ENCODE assay signal across 1 cellular context in genomic region chr22:46085831-46086576, GRCh38.
TF ChIP-seq lines count a peak whose summit lies in the region.

No MANE protein-coding gene starts in this region.

TF ChIP-seq in K562, 482 proteins besides CTCF, POLR2A, EP300 and RAD21 (continued from another document and continues in another):
- TF ChIP-seq SAFB (IDR thresholded peaks at IDR 0.05; ENCODE audit: borderline replicate concordance, low read depth, low read length) (peak; percentile 71; the same call in 1 of the 2 replicates), SUPT5H (IDR thresholded peaks at IDR 0.05) (peak; percentile 32; the same call in 1 of the 2 replicates), TCF7 (IDR thresholded peaks at IDR 0.05; ENCODE audit: borderline replicate concordance) (peak; percentile 91), TAF9B (IDR thresholded peaks at IDR 0.05; ENCODE audit: partially characterized antibody) (peak; percentile 52), OTX1 (CRISPR knock-in tag; IDR thresholded peaks at IDR 0.05) (no peak), NRF1 (conservative IDR thresholded peaks at IDR 0.05 in 1 of 2, IDR thresholded peaks at IDR 0.05 in 1 of 2) (peak; percentile 27 to 39; a peak in 2 of 4 replicates), RBBP5 (IDR thresholded peaks at IDR 0.05; ENCODE audit: borderline replicate concordance, insufficient read depth, low read length, poor library complexity, severe bottlenecking) (peak; percentile 53), NCOR1 (IDR thresholded peaks at IDR 0.05) (peak; percentile 27; the same call in 1 of the 2 replicates), HOXB6 (CRISPR knock-in tag; IDR thresholded peaks at IDR 0.05; ENCODE audit: borderline replicate concordance) (no peak), CXXC5 (CRISPR knock-in tag; IDR thresholded peaks at IDR 0.05) (peak; percentile 57), GTF2B (IDR thresholded peaks at IDR 0.05; ENCODE audit: extremely low read depth, insufficient read length) (peak; percentile 14), PHB2 (IDR thresholded peaks at IDR 0.05; ENCODE audit: low read depth) (no peak), MCM2 (IDR thresholded peaks at IDR 0.05; ENCODE audit: low read depth) (no peak), L3MBTL2 (IDR thresholded peaks at IDR 0.05) (peak; percentile 68; the same call in 1 of the 2 replicates), SFPQ (IDR thresholded peaks at IDR 0.05; ENCODE audit: low read depth, low read length) (no peak), MGA (IDR thresholded peaks at IDR 0.05) (peak; percentile 59), NFATC3 (IDR thresholded peaks at IDR 0.05) (no peak), AFF4 (CRISPR knock-in tag; IDR thresholded peaks at IDR 0.05) (0 out of 2 replicates have a peak, but pooled peaks have one; percentile 40), ZNF324 (CRISPR knock-in tag; IDR thresholded peaks at IDR 0.05) (no peak), ETV5 (CRISPR knock-in tag; IDR thresholded peaks at IDR 0.05; ENCODE audit: low read depth) (peak; percentile 96), ELF2 (CRISPR knock-in tag; IDR thresholded peaks at IDR 0.05) (no peak), CTBP1 (IDR thresholded peaks at IDR 0.05; ENCODE audit: borderline replicate concordance) (peak; percentile 19; the same call in 1 of the 2 replicates), TEAD2 (tag; IDR thresholded peaks at IDR 0.05) (peak; percentile 70), TAF1 (IDR thresholded peaks at IDR 0.05; ENCODE audit: control insufficient read depth, extremely low read depth, insufficient read depth, low read length, severe bottlenecking) (peak; percentile 45), ZNF512 (tag; IDR thresholded peaks at IDR 0.05) (no peak), YY1 (IDR thresholded peaks at IDR 0.05; ENCODE audit: borderline replicate concordance in 1 of 3, control insufficient read depth in 1 of 3, extremely low read depth in 1 of 3, insufficient read depth in 3 of 3, insufficient read length in 1 of 3, insufficient replicate concordance in 2 of 3, low read depth in 1 of 3, low read length in 2 of 3) (peak in 2 of 3 experiments; percentile 47 to 68), MCM5 (IDR thresholded peaks at IDR 0.05; ENCODE audit: low read depth) (no peak), VEZF1 (CRISPR knock-in tag; IDR thresholded peaks at IDR 0.05) (peak; percentile 35; the same call in 1 of the 2 replicates), ZBED1 (IDR thresholded peaks at IDR 0.05) (0 out of 2 replicates have a peak, but pooled peaks have one; percentile 53), UBTF (IDR thresholded peaks at IDR 0.05; ENCODE audit: borderline replicate concordance in 1 of 2, low read depth in 2 of 2, low read length in 2 of 2) (peak; percentile 28 to 53; a peak in 2 of 4 replicates), TOE1 (IDR thresholded peaks at IDR 0.05; ENCODE audit: borderline replicate concordance) (peak; percentile 8; the same call in 1 of the 2 replicates), TOE1 (CRISPR knock-in tag; IDR thresholded peaks at IDR 0.05; ENCODE audit: borderline replicate concordance, low read depth) (no peak)
